In the genomic region with DNA sequence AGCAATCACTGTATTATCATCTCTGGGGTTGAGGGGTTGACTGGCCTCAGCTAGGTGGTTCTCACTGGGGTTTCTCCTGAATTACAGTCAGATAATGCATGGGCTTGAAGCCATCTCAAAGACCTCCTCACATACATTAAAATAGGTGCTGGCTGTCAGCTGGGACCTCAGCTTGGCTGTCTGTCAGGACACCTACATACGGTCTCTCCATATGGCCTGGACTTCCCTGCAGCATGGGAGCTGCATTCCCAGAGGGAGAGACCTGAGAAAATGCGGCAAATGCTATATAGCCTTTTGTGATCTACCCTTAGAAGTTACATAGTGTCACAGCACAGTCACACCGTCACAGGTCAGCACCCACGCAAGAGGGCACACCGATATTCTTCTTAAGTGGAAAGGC, we compare ENCODE assay signal across 10 cellular contexts.
"Had no signal": no experiment of that assay in that cellular context is flagged by ENCODE, and none has a peak within 500 bp of the region (broad histone marks: within the 10 kb centered on the region; RNA-seq: fewer than 3 reads in every experiment).

No MANE protein-coding gene starts in this region.

- H3K27ac ChIP-seq: GM23248, HL-60 had no signal

- H3K27ac Mint-ChIP-seq: HFFc6, IgD-negative memory B cell had no signal

- H3K4me1 Mint-ChIP-seq: IgD-negative memory B cell had no signal

- H3K4me3 Mint-ChIP-seq: HFFc6, IgD-negative memory B cell had no signal

- ATAC-seq: HCT116, HepG2 had no signal

- DNase-seq: GM23248, GOT3, H7, HFFc6, KBM-7 had no signal

- H3K9me3 Mint-ChIP-seq: HFFc6 had no signal

- H3K4me1 ChIP-seq: HAP-1 had no signal

- H3K9me3 ChIP-seq: HAP-1 had no signal

- H3K36me3 ChIP-seq: HAP-1 had no signal

- H3K4me3 ChIP-seq: GM23248, HAP-1 had no signal
